8 cellular contexts compared by ENCODE assay signal in genomic region chrX:150364347-150365050, GRCh38. TPM values are rescaled to one million over a fixed set of nuclear protein-coding genes. Genes with fewer than 3 reads are reported as not detected.
DNase-seq lines count a peak whose midpoint lies in the region; ATAC-seq and TF ChIP-seq lines count a peak whose summit lies in the region.

No MANE protein-coding gene starts in this region.

- no peak overlapping the region for H3K4ac ChIP-seq in trophoblast cell (ENCODE audit: low read depth, low read length)

- H3K4me3 ChIP-seq in BJ (ENCODE audit: low read depth, low read length) (peak overlapping the region; percentile 69), cardiac muscle cell (peak overlapping the region; percentile 40), trophoblast cell (ENCODE audit: low read depth, low read length) (no peak overlapping the region)

- TF ChIP-seq EP300 in Ishikawa (IDR thresholded peaks at IDR 0.05; ENCODE audit: borderline replicate concordance) = no peak

- peaks cover 16% of the 10 kb centered on the region for H3K4me1 Mint-ChIP-seq in activated naive CD4-positive, alpha-beta T cell treated with anti-CD3 and anti-CD28 coated beads for 36 hours (ENCODE audit: low read depth)

- no peak overlapping the region for H3K23ac ChIP-seq in trophoblast cell (ENCODE audit: low read length)

- no peak for TF ChIP-seq RAD21 in Ishikawa (IDR thresholded peaks at IDR 0.05; ENCODE audit: low read depth)

- H3K27me3 Mint-ChIP-seq in activated naive CD4-positive, alpha-beta T cell treated with anti-CD3 and anti-CD28 coated beads for 36 hours (ENCODE audit: low read depth) = peaks cover 18% of the 10 kb centered on the region

- DNase-seq in BJ (ENCODE audit: low read depth) (no peak), cardiac muscle cell (ENCODE audit: low read depth in 1 of 2, low spot score in 1 of 2) (peak; percentile 19 to 33), trophoblast cell (peak in 1 of 2 donors; percentile 24), SIG-M5 treated with dmso at 0.1 percent for 504 hours (lab: John Stamatoyannopoulos, UW; ENCODE audit: unreplicated experiment) (no peak), kidney glomerular epithelial cell (lab: John Stamatoyannopoulos, UW) (no peak)
- DNase-seq in activated naive CD4-positive, alpha-beta T cell treated with anti-CD3 and anti-CD28 coated beads for 36 hours = peak; percentile 12

- H3K9ac ChIP-seq in trophoblast cell (ENCODE audit: low read length) = no peak overlapping the region

- H4K12ac ChIP-seq in trophoblast cell (ENCODE audit: low read depth, low read length) = no peak overlapping the region

- H3K9me3 ChIP-seq in cardiac muscle cell (ENCODE audit: low read depth) (no peaks in the 10 kb centered on the region), trophoblast cell (ENCODE audit: insufficient read depth, low read depth, low read length) (no peaks in the 10 kb centered on the region)

- H2BK120ac ChIP-seq in trophoblast cell (ENCODE audit: insufficient read depth, low read length, poor library complexity) = no peak overlapping the region

- H3K36me3 ChIP-seq in BJ (ENCODE audit: control insufficient read depth, insufficient read depth, low read length) = no peaks in the 10 kb centered on the region
- no peaks in the 10 kb centered on the region for H3K36me3 ChIP-seq in cardiac muscle cell
- H3K36me3 ChIP-seq in trophoblast cell (ENCODE audit: control insufficient read depth in 1 of 2, insufficient read depth in 2 of 2, low read length in 2 of 2) = no peaks in the 10 kb centered on the region

- H3K79me2 ChIP-seq in trophoblast cell (ENCODE audit: control insufficient read depth, insufficient read depth, low read length, poor library complexity) = no peaks in the 10 kb centered on the region

- H4K8ac ChIP-seq in trophoblast cell (ENCODE audit: low read depth, low read length) = no peak overlapping the region

- ATAC-seq in GM21717 (IDR thresholded peaks at IDR 0.05; ENCODE audit: unreplicated experiment) = no peak

- no peak overlapping the region for H3K27ac ChIP-seq in cardiac muscle cell
- no peak overlapping the region for H3K27ac ChIP-seq in trophoblast cell (ENCODE audit: low read depth, low read length)

- WGBS in trophoblast cell (ENCODE audit: extremely low coverage, insufficient coverage, insufficient read length) = no CpG with 5 or more reads among the region's 66 CpGs

- H2BK12ac ChIP-seq in trophoblast cell (ENCODE audit: low read length) = no peak overlapping the region

- H3K79me1 ChIP-seq in trophoblast cell (ENCODE audit: low read length) = no peaks in the 10 kb centered on the region

- peak overlapping the region; percentile 68 for H3K4me3 Mint-ChIP-seq in activated naive CD4-positive, alpha-beta T cell treated with anti-CD3 and anti-CD28 coated beads for 36 hours

- no peak overlapping the region for H2BK5ac ChIP-seq in trophoblast cell (ENCODE audit: low read depth, low read length, poor library complexity)

- intact Hi-C loops in activated naive CD4-positive, alpha-beta T cell treated with anti-CD3 and anti-CD28 coated beads for 36 hours (cut with micrococcal nuclease) = loop anchor here (1.0 to 10.0 kb wide), 10 partner anchors 118 to 1030 kb away; partner anchors contain the start of genes EOLA1, MTMR1, TMEM185A and VMA21

- POLR2A ChIA-PET in BJ (lab: Charles Lee) = no interaction called here

- TF ChIP-seq CTCF in BJ (IDR thresholded peaks at IDR 0.05; ENCODE audit: insufficient read depth, low read depth, low read length) = no peak
- TF ChIP-seq CTCF in cardiac muscle cell (IDR thresholded peaks at IDR 0.05; ENCODE audit: low read depth, low read length) = no peak

- H4K91ac ChIP-seq in trophoblast cell (ENCODE audit: low read depth, low read length) = no peak overlapping the region

- CTCF ChIA-PET in BJ (lab: Yijun Ruan, JAX) = interaction anchor here (0.8 to 2.7 kb wide), 9 partner anchors 9 to 401 kb away, joined by 3 to 21 read pairs (median 3); no protein-coding TSS in a partner anchor
- CTCF ChIA-PET in activated naive CD4-positive, alpha-beta T cell treated with anti-CD3 and anti-CD28 coated beads for 36 hours (lab: Charles Lee) = interaction anchor here (0.8 to 1.4 kb wide), 4 partner anchors 12 to 335 kb away, joined by 3 to 4 read pairs (median 3); no protein-coding TSS in a partner anchor

- no peak overlapping the region for H3K27ac Mint-ChIP-seq in activated naive CD4-positive, alpha-beta T cell treated with anti-CD3 and anti-CD28 coated beads for 36 hours

- H3K14ac ChIP-seq in trophoblast cell (ENCODE audit: low read length) = no peak overlapping the region

- H3K4me2 ChIP-seq in trophoblast cell (ENCODE audit: low read length) = peak overlapping the region; percentile 75

- H3K18ac ChIP-seq in trophoblast cell (ENCODE audit: low read length) = no peak overlapping the region

- no peaks in the 10 kb centered on the region for H3K36me3 Mint-ChIP-seq in activated naive CD4-positive, alpha-beta T cell treated with anti-CD3 and anti-CD28 coated beads for 36 hours (ENCODE audit: low read depth)

- H3K9me3 Mint-ChIP-seq in activated naive CD4-positive, alpha-beta T cell treated with anti-CD3 and anti-CD28 coated beads for 36 hours = no peaks in the 10 kb centered on the region

- no peaks in the 10 kb centered on the region for H3K4me1 ChIP-seq in cardiac muscle cell (ENCODE audit: low read depth)
- H3K4me1 ChIP-seq in trophoblast cell (ENCODE audit: control insufficient read depth in 1 of 2, insufficient read depth in 2 of 2, low read length in 2 of 2) = peaks cover 4 to 13% of the 10 kb centered on the region in 2 experiments

- H2AFZ ChIP-seq in trophoblast cell (ENCODE audit: insufficient read depth, low read length, poor library complexity) = no peak overlapping the region

- H2AK5ac ChIP-seq in trophoblast cell (ENCODE audit: low read length) = no peak overlapping the region

- H3K27me3 ChIP-seq in BJ (ENCODE audit: control insufficient read depth, insufficient read depth, low read length) (no peaks in the 10 kb centered on the region), cardiac muscle cell (peaks cover 75% of the 10 kb centered on the region), trophoblast cell (ENCODE audit: insufficient read depth, low read length) (peaks cover 54% of the 10 kb centered on the region)

TF ChIP-seq in Ishikawa, 13 proteins besides CTCF, POLR2A, EP300 and RAD21:
- TF ChIP-seq, protein P1, sequence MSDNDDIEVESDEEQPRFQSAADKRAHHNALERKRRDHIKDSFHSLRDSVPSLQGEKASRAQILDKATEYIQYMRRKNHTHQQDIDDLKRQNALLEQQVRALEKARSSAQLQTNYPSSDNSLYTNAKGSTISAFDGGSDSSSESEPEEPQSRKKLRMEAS (IDR thresholded peaks at IDR 0.05) = peak; percentile 53
- TF ChIP-seq TEAD4 (IDR thresholded peaks at IDR 0.05) = no peak
- TF ChIP-seq FOXM1 (IDR thresholded peaks at IDR 0.05; ENCODE audit: borderline replicate concordance, low read depth) = no peak

RNA-seq across cellular contexts. Expression of gene MAMLD1, which starts 1.4 kb away (rescaled TPM):
- polyA plus RNA-seq in BJ (2011; rRNA removed) (2.9 and 3.9 TPM in 2 replicates), cardiac muscle cell (0.48 and 0.87 TPM in 2 replicates)
- polyA minus RNA-seq in BJ (2011; rRNA and poly(A)+ RNA removed) = 2.4 and 4.8 TPM in 2 replicates
- 1 to 10 TPM; 1.7 to 1.8 TPM for total RNA-seq in activated naive CD4-positive, alpha-beta T cell treated with anti-CD3 and anti-CD28 coated beads for 36 hours
- 0.15 and 0.18 TPM in 2 replicates for total RNA-seq in cardiac muscle cell
- 0.03 and 0.04 TPM in 2 replicates for polyA plus RNA-seq in trophoblast cell (2013)

Comparison
In these comparisons a context has a peak if more than half of its experiments do, and no peak if none do; other contexts are left out.
1. DNase-seq: peak in activated naive CD4-positive, alpha-beta T cell treated with anti-CD3 and anti-CD28 coated beads for 36 hours (single experiment) and cardiac muscle cell (2 of 2); none in BJ (single experiment), SIG-M5 treated with dmso at 0.1 percent for 504 hours (single experiment) and kidney glomerular epithelial cell (single experiment).